In genomic region chr19:43248635-43249002, GRCh38 we compare ENCODE assay signal across 4 cellular contexts. TPM values are rescaled to one million over a fixed set of nuclear protein-coding genes. Genes with fewer than 3 reads are reported as not detected.
"Had no signal": no experiment of that assay in that cellular context is flagged by ENCODE, and none has a peak within 500 bp of the region (broad histone marks: within the 10 kb centered on the region; RNA-seq: fewer than 3 reads in every experiment).

No MANE protein-coding gene starts in this region.

RNA-seq across cellular contexts. Expression of gene PSG9, which starts 20.7 kb away (rescaled TPM):
- total RNA-seq: HT-29, Right ventricle myocardium inferior, SJCRH30, T-cell had no signal

RNA-seq across cellular contexts. Expression of gene PSG4, which starts 43.2 kb away (rescaled TPM):
- total RNA-seq: HT-29, Right ventricle myocardium inferior, SJCRH30, T-cell had no signal
